13 cellular contexts compared by ENCODE assay signal in genomic region chr2:71151620-71152019, GRCh38.
"Had no signal": no experiment of that assay in that cellular context is flagged by ENCODE, and none has a peak within 500 bp of the region (broad histone marks: within the 10 kb centered on the region; RNA-seq: fewer than 3 reads in every experiment).

No MANE protein-coding gene starts in this region.

- ATAC-seq: gastrocnemius medialis; left ventricle myocardium superior; sciatic nerve; stimulated activated memory B cell treated with anti-CD40 and anti-IgM and Interleukin-4, amounts not matched to agents 10 μg/mL and 1 μg/mL and 100 μg/mL, for 72 hours had no signal

- H3K9me3 ChIP-seq: colonic mucosa, gastrocnemius medialis, spleen, transverse colon had no signal

- H3K27ac ChIP-seq: colonic mucosa, gastrocnemius medialis, spleen, transverse colon had no signal

- H3K4me1 ChIP-seq: colonic mucosa had no signal

- H3K27me3 ChIP-seq: colonic mucosa, gastrocnemius medialis, transverse colon had no signal

- H3K4me3 ChIP-seq: colonic mucosa, gastrocnemius medialis, spleen, transverse colon had no signal

- DNase-seq: activated CD4-positive, alpha-beta memory T cell treated with anti-CD3 and anti-CD28 coated beads for 36 hours; activated naive CD4-positive, alpha-beta T cell treated with Interleukin-2 at 50 U/mL for 16 hours; colonic mucosa; gastrocnemius medialis; left ventricle myocardium superior; mesenchymal stem cell; nephron progenitor cell; spleen; stimulated activated CD4-positive, alpha-beta T cell treated with anti-CD3 and anti-CD28 coated beads, Interleukin-1b, Interleukin-23, amount 100 ng/mL, for 48 hours; substantia nigra; transverse colon had no signal
